ENCODE assay signal across 8 cellular contexts in genomic region chr12:5988659-5989116, GRCh38. TPM values are rescaled to one million over a fixed set of nuclear protein-coding genes. Genes with fewer than 3 reads are reported as not detected.
A peak's percentile ranks its signal among the peaks of the same experiment; 100 is the strongest.
DNase-seq lines count a peak whose midpoint lies in the region; ATAC-seq, FAIRE-seq and TF ChIP-seq lines count a peak whose summit lies in the region.

No MANE protein-coding gene starts in this region.

- H3K9ac ChIP-seq in astrocyte (ENCODE audit: low read length), result no peak overlapping the region

- no peaks in the 10 kb centered on the region for H3K4me1 Mint-ChIP-seq in astrocyte (ENCODE audit: low read depth, unreplicated experiment)

- H3K4me1 ChIP-seq in astrocyte (ENCODE audit: insufficient read depth, low read length) (no peaks in the 10 kb centered on the region), hepatocyte (ENCODE audit: insufficient read depth) (no peaks in the 10 kb centered on the region)

- H3K79me2 ChIP-seq in astrocyte (ENCODE audit: insufficient read depth, low read length) (no peaks in the 10 kb centered on the region), hepatocyte (no peaks in the 10 kb centered on the region)

- peaks cover 15% of the 10 kb centered on the region for H3K27me3 Mint-ChIP-seq in astrocyte (ENCODE audit: low read depth, unreplicated experiment)

- H3K4me3 ChIP-seq in astrocyte (ENCODE audit: insufficient read depth, low read depth, low read length) (no peak overlapping the region), hepatocyte (no peak overlapping the region), retinal pigment epithelial cell (ENCODE audit: low read length) (no peak overlapping the region)

- no peaks in the 10 kb centered on the region for H3K9me3 Mint-ChIP-seq in astrocyte (ENCODE audit: unreplicated experiment)

- H3K36me3 ChIP-seq in astrocyte (ENCODE audit: insufficient read depth, low read length) (no peaks in the 10 kb centered on the region), hepatocyte (replicated peaks; ENCODE audit: insufficient read depth, low read depth) (no peaks in the 10 kb centered on the region)

- peak; percentile 5 for FAIRE-seq in astrocyte (lab: Jason Lieb, UNC)

- peak; percentile 68 for ATAC-seq in GM19397 (IDR thresholded peaks at IDR 0.05; ENCODE audit: unreplicated experiment)
- no peak for ATAC-seq in HG02938 (IDR thresholded peaks at IDR 0.05; ENCODE audit: unreplicated experiment)

- H4K20me1 ChIP-seq in astrocyte (ENCODE audit: insufficient read depth, low read length), result no peaks in the 10 kb centered on the region
- H4K20me1 ChIP-seq in hepatocyte (ENCODE audit: insufficient read depth, poor library complexity, severe bottlenecking), result no peaks in the 10 kb centered on the region

- peak; percentile 96 for TF ChIP-seq CTCF in astrocyte (IDR thresholded peaks at IDR 0.05; ENCODE audit: insufficient read depth, low read depth, low read length)
- TF ChIP-seq CTCF in hepatocyte (IDR thresholded peaks at IDR 0.05; ENCODE audit: poor library complexity), result peak; percentile 99
- peak; percentile 98 for TF ChIP-seq CTCF in retinal pigment epithelial cell (conservative IDR thresholded peaks at IDR 0.05; ENCODE audit: low read depth, low read length)

- H3K4me3 Mint-ChIP-seq in astrocyte (ENCODE audit: unreplicated experiment), result no peak overlapping the region

- peak; percentile 43 to 50 for DNase-seq in AML-193 (lab: John Stamatoyannopoulos, UW)
- peak; percentile 53 for DNase-seq in NCI-H128 (lab: John Stamatoyannopoulos, UW; ENCODE audit: unreplicated experiment)
- DNase-seq in T-helper 22 cell (ENCODE audit: low read depth), result peak; percentile 14
- peak; percentile 23 for DNase-seq in astrocyte (ENCODE audit: low read depth)
- DNase-seq in hepatocyte (ENCODE audit: low spot score), result peak; percentile 91
- DNase-seq in retinal pigment epithelial cell (ENCODE audit: low read depth), result no peak

- H3K27ac Mint-ChIP-seq in astrocyte (ENCODE audit: unreplicated experiment), result no peak overlapping the region

- H3K27ac ChIP-seq in astrocyte (ENCODE audit: low read depth, low read length), result no peak overlapping the region
- no peak overlapping the region for H3K27ac ChIP-seq in hepatocyte

- H2AFZ ChIP-seq in astrocyte (ENCODE audit: low read depth, low read length), result peak overlapping the region; percentile 70
- H2AFZ ChIP-seq in hepatocyte, result no peak overlapping the region

- no peaks in the 10 kb centered on the region for H3K36me3 Mint-ChIP-seq in astrocyte (ENCODE audit: low read depth, unreplicated experiment)

- 7% methylated on average over 10 of the region's 10 CpGs for WGBS in hepatocyte (ENCODE audit: low lambda C conversion rate, missing lambda C conversion rate)

- H3K9me3 ChIP-seq in astrocyte (ENCODE audit: insufficient read depth, low read depth, low read length), result no peaks in the 10 kb centered on the region
- H3K9me3 ChIP-seq in hepatocyte (ENCODE audit: low read depth), result no peaks in the 10 kb centered on the region

- H3K9me2 ChIP-seq in hepatocyte (replicated peaks; ENCODE audit: insufficient read depth), result no peaks in the 10 kb centered on the region

- H3K27me3 ChIP-seq in astrocyte (ENCODE audit: insufficient read depth, low read length) (peaks cover 12% of the 10 kb centered on the region), hepatocyte (no peaks in the 10 kb centered on the region)

- no peak overlapping the region for H3K4me2 ChIP-seq in astrocyte (ENCODE audit: low read length)
- no peak overlapping the region for H3K4me2 ChIP-seq in hepatocyte

RNA-seq across cellular contexts. Expression of gene ANO2, which starts 43.6 kb away (rescaled TPM):
- total RNA-seq in astrocyte (0.17 and 0.93 TPM in 2 replicates), hepatocyte (0.44 and 1.9 TPM in 2 replicates)
- 1.0 TPM in 1 of 2 replicates, not detected in the other for polyA plus RNA-seq in hepatocyte
